ENCODE assay signal across 8 cellular contexts in genomic region chr3:179046497-179047353, GRCh38. TPM values are rescaled to one million over a fixed set of nuclear protein-coding genes. Genes with fewer than 3 reads are reported as not detected.
DNase-seq lines count a peak whose midpoint lies in the region; ATAC-seq and TF ChIP-seq lines count a peak whose summit lies in the region.

No MANE protein-coding gene starts in this region.

- no peak overlapping the region for H3K27ac Mint-ChIP-seq in T-helper 17 cell

- H3K27me3 Mint-ChIP-seq in T-helper 17 cell, result no peaks in the 10 kb centered on the region

- peak; percentile 27 for TF ChIP-seq CTCF in cardiac fibroblast (IDR thresholded peaks at IDR 0.05; ENCODE audit: low read depth, low read length)

- H3K4me3 Mint-ChIP-seq in T-helper 17 cell, result no peak overlapping the region

- peaks cover 8% of the 10 kb centered on the region for H3K36me3 Mint-ChIP-seq in T-helper 17 cell (ENCODE audit: low read depth)

- peak; percentile 17 for DNase-seq in EL
- DNase-seq in cardiac fibroblast (ENCODE audit: low read depth in 2 of 2), result peak in 1 of 2 donors; percentile 37
- no peak for DNase-seq in NCI-H2081 (lab: John Stamatoyannopoulos, UW)
- no peak for DNase-seq in pons (ENCODE audit: low spot score)
- DNase-seq in stimulated activated CD4-positive, alpha-beta T cell treated with anti-CD3 and anti-CD28 coated beads, Interleukin-12 subunit alpha, Interleukin-12 subunit beta, amount 100 ng/mL, for 4 hours, result no peak
- DNase-seq in T-helper 17 cell, result no peak

- ATAC-seq in GM19397 (IDR thresholded peaks at IDR 0.05; ENCODE audit: unreplicated experiment) (peak; percentile 90), HG03135 (IDR thresholded peaks at IDR 0.05; ENCODE audit: unreplicated experiment) (peak; percentile 80), T-helper 17 cell (no peak)

- peaks cover 31% of the 10 kb centered on the region for H3K4me1 Mint-ChIP-seq in T-helper 17 cell

- H3K4me3 ChIP-seq in cardiac fibroblast (replicated peaks in 1 of 2; ENCODE audit: low read depth in 2 of 2, low read length in 2 of 2), result no peak overlapping the region

- H3K9me3 ChIP-seq in T-helper 17 cell (ENCODE audit: control insufficient read depth, low read length, poor library complexity, severe bottlenecking), result no peaks in the 10 kb centered on the region

RNA-seq across cellular contexts. Expression of gene ZMAT3, which starts 24.9 kb away (rescaled TPM):
- 10 to 100 TPM; 18.1 to 19.0 TPM for total RNA-seq in T-helper 17 cell
